Comparison of ENCODE assay signal across 14 cellular contexts in the genomic region with DNA sequence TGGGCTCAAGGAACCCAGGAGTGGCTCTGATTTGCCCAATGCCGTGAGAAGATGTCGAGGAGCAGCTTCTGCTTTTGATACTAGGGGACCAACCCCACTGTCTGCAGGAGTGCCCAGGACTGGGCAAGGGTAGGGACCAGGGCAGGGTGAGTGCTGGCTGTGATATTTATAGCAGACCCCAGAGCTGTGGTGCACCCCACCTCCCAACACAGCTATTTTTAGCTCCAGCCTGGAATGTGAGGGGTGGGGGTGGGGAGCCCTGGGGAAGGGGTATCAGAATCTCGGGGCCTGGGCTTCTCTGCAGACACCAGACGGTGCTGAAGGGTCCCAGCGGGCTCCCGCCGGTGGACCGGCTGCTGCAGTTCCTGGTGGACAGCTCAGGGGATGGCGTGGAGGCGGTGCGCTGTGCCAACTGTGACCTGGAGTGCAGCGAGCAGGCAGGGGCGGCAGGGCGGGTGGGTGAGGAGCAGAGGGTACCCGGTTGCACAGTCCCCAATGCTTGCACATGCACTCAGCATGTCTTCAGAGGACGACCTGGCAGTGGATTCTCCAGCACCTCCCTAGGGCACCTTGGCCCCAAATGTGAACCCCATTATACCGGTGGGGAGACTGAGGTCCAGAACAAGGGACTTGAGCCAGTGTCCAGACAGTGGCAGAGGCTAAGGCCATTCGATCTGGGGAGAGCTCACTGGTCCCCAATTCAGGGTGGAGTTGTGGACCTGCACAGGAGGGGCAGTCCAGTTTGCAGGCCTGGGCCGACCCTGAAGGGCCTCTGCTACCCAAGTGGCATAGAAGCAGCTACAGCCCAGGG. TPM values are rescaled to one million over a fixed set of nuclear protein-coding genes. Genes with fewer than 3 reads are reported as not detected.
DNase-seq lines count a peak whose midpoint lies in the region; ATAC-seq and TF ChIP-seq lines count a peak whose summit lies in the region.
"Had no signal": no experiment of that assay in that cellular context is flagged by ENCODE, and none has a peak within 500 bp of the region (broad histone marks: within the 10 kb centered on the region; RNA-seq: fewer than 3 reads in every experiment).

No MANE protein-coding gene starts in this region.

- no peak for ATAC-seq in WTC11
- peak; percentile 5 to 55 (median 31) for ATAC-seq in heart right ventricle
- no peak for ATAC-seq in stimulated activated effector memory CD8-positive, alpha-beta T cell treated with anti-CD3 and anti-CD28 coated beads, Interleukin-12 subunit alpha, Interleukin-12 subunit beta, amount 100 ng/mL, for 72 hours
- ATAC-seq in HG03095 (IDR thresholded peaks at IDR 0.05; ENCODE audit: unreplicated experiment) = no peak

- H3K4me1 ChIP-seq in heart right ventricle = peaks cover 20 to 76% (median 48%) of the 10 kb centered on the region in 9 donors

- POLR2A ChIA-PET in WTC11 (lab: Charles Lee) = interaction anchor here (0.6 to 1.5 kb wide), 4 partner anchors 19 to 52 kb away, joined by 3 to 10 read pairs (median 4); no protein-coding TSS in a partner anchor

- H3K36me3 Mint-ChIP-seq in activated T-cell treated with anti-CD3 and anti-CD28 coated beads, Interleukin-2, amount 50 U/mL, for 24 hours (ENCODE audit: low read depth) = no peaks in the 10 kb centered on the region
- no peaks in the 10 kb centered on the region for H3K36me3 Mint-ChIP-seq in WTC11
- H3K36me3 Mint-ChIP-seq in stimulated activated effector memory CD8-positive, alpha-beta T cell treated with anti-CD3 and anti-CD28 coated beads, Interleukin-12 subunit alpha, Interleukin-12 subunit beta, amount 100 ng/mL, for 72 hours = peaks cover 6% of the 10 kb centered on the region

- peaks cover 0 to 44% (median 0%) of the 10 kb centered on the region in 7 donors for H3K27me3 ChIP-seq in heart right ventricle
- H3K27me3 ChIP-seq: transverse colon had no signal

- H3K36me3 ChIP-seq in heart right ventricle = peaks cover 0 to 31% (median 3%) of the 10 kb centered on the region in 9 donors
- H3K36me3 ChIP-seq: transverse colon had no signal

- CTCF ChIA-PET in WTC11 (lab: Charles Lee) = interaction anchor here (1.1 to 10.3 kb wide), 13 partner anchors 12 to 253 kb away, joined by 5 to 489 read pairs (median 8); a partner anchor contains a TSS

- H3K27me3 Mint-ChIP-seq in activated T-cell treated with anti-CD3 and anti-CD28 coated beads, Interleukin-2, amount 50 U/mL, for 24 hours = peaks cover 29% of the 10 kb centered on the region
- peaks cover 29% of the 10 kb centered on the region for H3K27me3 Mint-ChIP-seq in WTC11 (ENCODE audit: low read depth)

- no peaks in the 10 kb centered on the region for H3K9me3 Mint-ChIP-seq in activated T-cell treated with anti-CD3 and anti-CD28 coated beads, Interleukin-2, amount 50 U/mL, for 24 hours
- no peaks in the 10 kb centered on the region for H3K9me3 Mint-ChIP-seq in WTC11
- H3K9me3 Mint-ChIP-seq in stimulated activated effector memory CD8-positive, alpha-beta T cell treated with anti-CD3 and anti-CD28 coated beads, Interleukin-12 subunit alpha, Interleukin-12 subunit beta, amount 100 ng/mL, for 72 hours = no peaks in the 10 kb centered on the region

- 43 to 60% methylated on average over 19 of the region's 19 CpGs for WGBS in heart right ventricle, 2 donors

- H3K9me3 ChIP-seq in heart right ventricle = no peaks in the 10 kb centered on the region
- H3K9me3 ChIP-seq: transverse colon had no signal

- intact Hi-C loops in heart right ventricle (cut with DNase I) = loop anchor here in 5 of 10 donors (5.0 to 10.0 kb wide), 3 partner anchors 35 to 215 kb away; a partner anchor contains a TSS

- peak overlapping the region; percentile 77 for H3K4me3 Mint-ChIP-seq in activated T-cell treated with anti-CD3 and anti-CD28 coated beads, Interleukin-2, amount 50 U/mL, for 24 hours
- peak overlapping the region; percentile 62 for H3K4me3 Mint-ChIP-seq in WTC11
- peak overlapping the region; percentile 68 for H3K4me3 Mint-ChIP-seq in stimulated activated effector memory CD8-positive, alpha-beta T cell treated with anti-CD3 and anti-CD28 coated beads, Interleukin-12 subunit alpha, Interleukin-12 subunit beta, amount 100 ng/mL, for 72 hours

- TF ChIP-seq CTCF in WTC11 (IDR thresholded peaks at IDR 0.05) = no peak
- no peak for TF ChIP-seq CTCF in heart right ventricle (IDR thresholded peaks at IDR 0.05)

- H3K27ac ChIP-seq in heart right ventricle = peak overlapping the region in 9 of 10 donors; percentile 90 to 99 (median 95)

- peak overlapping the region; percentile 60 to 76 (median 68) for H3K4me3 ChIP-seq in heart right ventricle

- peaks cover 16% of the 10 kb centered on the region for H3K4me1 Mint-ChIP-seq in activated T-cell treated with anti-CD3 and anti-CD28 coated beads, Interleukin-2, amount 50 U/mL, for 24 hours (ENCODE audit: low read depth)
- H3K4me1 Mint-ChIP-seq in WTC11 = peaks cover 21% of the 10 kb centered on the region
- H3K4me1 Mint-ChIP-seq in stimulated activated effector memory CD8-positive, alpha-beta T cell treated with anti-CD3 and anti-CD28 coated beads, Interleukin-12 subunit alpha, Interleukin-12 subunit beta, amount 100 ng/mL, for 72 hours = peaks cover 10% of the 10 kb centered on the region

- no peak overlapping the region for H3K27ac Mint-ChIP-seq in activated T-cell treated with anti-CD3 and anti-CD28 coated beads, Interleukin-2, amount 50 U/mL, for 24 hours
- H3K27ac Mint-ChIP-seq in WTC11 = no peak overlapping the region
- no peak overlapping the region for H3K27ac Mint-ChIP-seq in stimulated activated effector memory CD8-positive, alpha-beta T cell treated with anti-CD3 and anti-CD28 coated beads, Interleukin-12 subunit alpha, Interleukin-12 subunit beta, amount 100 ng/mL, for 72 hours

- DNase-seq in activated T-cell treated with anti-CD3 and anti-CD28 coated beads, Interleukin-2, amount 50 U/mL, for 24 hours = no peak
- DNase-seq in activated T-cell treated with anti-CD3 and anti-CD28 coated beads for 4 hours = no peak
- DNase-seq in WTC11 (ENCODE audit: low spot score) = no peak
- DNase-seq in heart right ventricle = peak; percentile 32 to 42
- DNase-seq in stimulated activated effector memory CD8-positive, alpha-beta T cell treated with anti-CD3 and anti-CD28 coated beads, Interleukin-12 subunit alpha, Interleukin-12 subunit beta, amount 100 ng/mL, for 72 hours (ENCODE audit: low spot score in 2 of 2) = no peak
- DNase-seq in NK-92 treated with Interleukin-12 subunit alpha and Interleukin-12 subunit beta, amount 100 ng/mL, for 24 hours (lab: John Stamatoyannopoulos, UW) = no peak
- DNase-seq in NCI-H82 treated with DMSO at 0.1 percent for 48 hours (lab: John Stamatoyannopoulos, UW; ENCODE audit: unreplicated experiment) = no peak
- DNase-seq: activated naive CD4-positive, alpha-beta T cell; effector memory CD4-positive, alpha-beta T cell; NCI-H774; nucleus accumbens; T-helper 9 cell; transverse colon had no signal

TF ChIP-seq in WTC11, 78 proteins besides CTCF, POLR2A, EP300 and RAD21:
- TF ChIP-seq CBFB (CRISPR knock-in tag; IDR thresholded peaks at IDR 0.05; ENCODE audit: low read depth) = no peak

RNA-seq across cellular contexts. Expression of a gene that starts 1.4 kb away (rescaled TPM):
- total RNA-seq in WTC11 (2021) = 9.2 to 14.0 TPM (median 12.9 TPM) in 3 replicates
- total RNA-seq in heart right ventricle = 100 to 1,000 TPM in 1 of 10 donors, 10 to 100 TPM in 9; 30.6 to 101 (median 67.4) TPM
- polyA plus RNA-seq in heart right ventricle = 100 to 1,000 TPM in 1 of 2 donors, 10 to 100 TPM in 1; 16.2 to 183 TPM

RNA-seq across cellular contexts. Expression of a gene that starts 7.9 kb away (rescaled TPM):
- 441 to 512 TPM (median 491 TPM) in 3 replicates for total RNA-seq in WTC11 (2021)
- total RNA-seq in heart right ventricle = 100 to 1,000 TPM; 223 to 298 (median 273) TPM
- polyA plus RNA-seq in heart right ventricle = 100 to 1,000 TPM; 295 to 639 TPM

RNA-seq across cellular contexts. Expression of a gene that starts 27.2 kb away (rescaled TPM):
- 1.6 to 2.4 TPM (median 1.6 TPM) in 3 replicates for total RNA-seq in WTC11 (2021)
- total RNA-seq in heart right ventricle = under 1 TPM; 0.02 to 0.78 (median 0.25) TPM
- polyA plus RNA-seq in heart right ventricle = under 1 TPM; 0.01 to 0.07 TPM

RNA-seq across cellular contexts. Expression of a gene that starts 28.5 kb away (rescaled TPM):
- total RNA-seq in WTC11 (2021) (105 to 113 TPM (median 107 TPM) in 3 replicates), heart right ventricle (10 to 100 TPM; 47.9 to 81.0 (median 64.4) TPM)
- 10 to 100 TPM; 16.5 to 38.3 TPM for polyA plus RNA-seq in heart right ventricle

RNA-seq across cellular contexts. Expression of a gene that starts 36.7 kb away (rescaled TPM):
- total RNA-seq in WTC11 (2021) (74.7 to 78.7 TPM (median 78.3 TPM) in 3 replicates), heart right ventricle (not detected)
- not detected for polyA plus RNA-seq in heart right ventricle
- total RNA-seq: transverse colon had no signal

Comparison
In these comparisons a context has a peak if more than half of its experiments do, and no peak if none do; other contexts are left out.
1. DNase-seq: peak in heart right ventricle (2 of 2); none in activated T-cell treated with anti-CD3 and anti-CD28 coated beads, Interleukin-2, amount 50 U/mL, for 24 hours (single experiment), activated T-cell treated with anti-CD3 and anti-CD28 coated beads for 4 hours (single experiment), WTC11 (single experiment), stimulated activated effector memory CD8-positive, alpha-beta T cell treated with anti-CD3 and anti-CD28 coated beads, Interleukin-12 subunit alpha, Interleukin-12 subunit beta, amount 100 ng/mL, for 72 hours (0 of 2), NK-92 treated with Interleukin-12 subunit alpha and Interleukin-12 subunit beta, amount 100 ng/mL, for 24 hours (single experiment) and NCI-H82 treated with DMSO at 0.1 percent for 48 hours (single experiment).
2. ATAC-seq: peak in heart right ventricle (8 of 8); none in WTC11 (single experiment), stimulated activated effector memory CD8-positive, alpha-beta T cell treated with anti-CD3 and anti-CD28 coated beads, Interleukin-12 subunit alpha, Interleukin-12 subunit beta, amount 100 ng/mL, for 72 hours (single experiment) and HG03095 (single experiment).
3. Peak in every context shown above with its lines, with median percentiles within 50 percentile points of each other: H3K4me3 Mint-ChIP-seq.